In genomic region chr15:65827065-65827464, GRCh38 we compare ENCODE assay signal across 13 cellular contexts. TPM values are rescaled to one million over a fixed set of nuclear protein-coding genes. Genes with fewer than 3 reads are reported as not detected.
A peak's percentile ranks its signal among the peaks of the same experiment; 100 is the strongest.
DNase-seq lines count a peak whose midpoint lies in the region; ATAC-seq and TF ChIP-seq lines count a peak whose summit lies in the region.
"Had no signal": no experiment of that assay in that cellular context is flagged by ENCODE, and none has a peak within 500 bp of the region (broad histone marks: within the 10 kb centered on the region; RNA-seq: fewer than 3 reads in every experiment).

No MANE protein-coding gene starts in this region.

- H3K4me3 ChIP-seq in effector memory CD4-positive, alpha-beta T cell (ENCODE audit: insufficient read depth, low read depth, low read length, poor library complexity, severe bottlenecking) = no peak overlapping the region
- H3K4me3 ChIP-seq: esophagus squamous epithelium, lower lobe of right lung, ovary had no signal

- no peaks in the 10 kb centered on the region for H3K36me3 Mint-ChIP-seq in T-helper 17 cell (ENCODE audit: low read depth)
- H3K36me3 Mint-ChIP-seq in stimulated activated memory B cell treated with anti-CD40 and anti-IgM and Interleukin-4, amounts not matched to agents 10 μg/mL and 1 μg/mL and 100 μg/mL, for 72 hours = no peaks in the 10 kb centered on the region

- peak overlapping the region; percentile 81 for H3K27ac ChIP-seq in effector memory CD4-positive, alpha-beta T cell (ENCODE audit: insufficient read depth, low read length, poor library complexity, severe bottlenecking)
- H3K27ac ChIP-seq: esophagus squamous epithelium, lower lobe of right lung, ovary, RWPE1 had no signal

- no peaks in the 10 kb centered on the region for H3K27me3 ChIP-seq in effector memory CD4-positive, alpha-beta T cell (replicated peaks; ENCODE audit: control insufficient read depth, insufficient read depth, low read length, poor library complexity, severe bottlenecking)
- H3K27me3 ChIP-seq: esophagus squamous epithelium, ovary had no signal

- CTCF ChIA-PET in HEK293T (lab: Yijun Ruan, JAX) = no interaction called here

- H3K4me3 Mint-ChIP-seq in T-helper 17 cell = peak overlapping the region; percentile 21
- H3K4me3 Mint-ChIP-seq in stimulated activated memory B cell treated with anti-CD40 and anti-IgM and Interleukin-4, amounts not matched to agents 10 μg/mL and 1 μg/mL and 100 μg/mL, for 72 hours = peak overlapping the region; percentile 14

- no peak for ATAC-seq in T-helper 17 cell
- no peak for ATAC-seq in stimulated activated memory B cell treated with anti-CD40 and anti-IgM and Interleukin-4, amounts not matched to agents 10 μg/mL and 1 μg/mL and 100 μg/mL, for 72 hours
- no peak for ATAC-seq in HG03108 (IDR thresholded peaks at IDR 0.05; ENCODE audit: unreplicated experiment)
- ATAC-seq: lower lobe of right lung had no signal

- peaks cover 35% of the 10 kb centered on the region for H3K4me1 Mint-ChIP-seq in T-helper 17 cell
- peaks cover 43% of the 10 kb centered on the region for H3K4me1 Mint-ChIP-seq in stimulated activated memory B cell treated with anti-CD40 and anti-IgM and Interleukin-4, amounts not matched to agents 10 μg/mL and 1 μg/mL and 100 μg/mL, for 72 hours

- no peaks in the 10 kb centered on the region for H3K36me3 ChIP-seq in effector memory CD4-positive, alpha-beta T cell (ENCODE audit: control insufficient read depth, insufficient read depth, low read length)
- H3K36me3 ChIP-seq: esophagus squamous epithelium, lower lobe of right lung, ovary had no signal

- peak; percentile 52 for DNase-seq in activated CD8-positive, alpha-beta memory T cell treated with anti-CD3 and anti-CD28 coated beads for 24 hours
- no peak for DNase-seq in activated CD8-positive, alpha-beta memory T cell treated with anti-CD3 and anti-CD28 coated beads, Interleukin-2, amount 50 U/mL, for 4 hours
- DNase-seq in T-helper 17 cell = no peak
- DNase-seq in effector memory CD4-positive, alpha-beta T cell = no peak
- DNase-seq in LoVo (ENCODE audit: low spot score) = no peak
- no peak for DNase-seq in HEK293T (ENCODE audit: extremely low spot score)
- DNase-seq: esophagus squamous epithelium, lower lobe of right lung, NCI-H526, ovary had no signal

- H3K27me3 Mint-ChIP-seq in T-helper 17 cell = no peaks in the 10 kb centered on the region
- no peaks in the 10 kb centered on the region for H3K27me3 Mint-ChIP-seq in stimulated activated memory B cell treated with anti-CD40 and anti-IgM and Interleukin-4, amounts not matched to agents 10 μg/mL and 1 μg/mL and 100 μg/mL, for 72 hours

- H3K4me1 ChIP-seq in effector memory CD4-positive, alpha-beta T cell (ENCODE audit: control insufficient read depth, insufficient read depth, low read length, poor library complexity, severe bottlenecking) = peaks cover 40% of the 10 kb centered on the region

- POLR2A ChIA-PET in HEK293T (lab: Yijun Ruan, JAX) = no interaction called here

- H3K9me3 Mint-ChIP-seq in stimulated activated memory B cell treated with anti-CD40 and anti-IgM and Interleukin-4, amounts not matched to agents 10 μg/mL and 1 μg/mL and 100 μg/mL, for 72 hours = no peaks in the 10 kb centered on the region

- peak overlapping the region; percentile 99 for H3K27ac Mint-ChIP-seq in T-helper 17 cell
- peak overlapping the region; percentile 77 for H3K27ac Mint-ChIP-seq in stimulated activated memory B cell treated with anti-CD40 and anti-IgM and Interleukin-4, amounts not matched to agents 10 μg/mL and 1 μg/mL and 100 μg/mL, for 72 hours

- H3K9me3 ChIP-seq in T-helper 17 cell (ENCODE audit: control insufficient read depth, low read length, poor library complexity, severe bottlenecking) = no peaks in the 10 kb centered on the region
- no peaks in the 10 kb centered on the region for H3K9me3 ChIP-seq in effector memory CD4-positive, alpha-beta T cell (ENCODE audit: control insufficient read depth, low read length)
- H3K9me3 ChIP-seq: esophagus squamous epithelium, lower lobe of right lung, ovary had no signal

TF ChIP-seq in HEK293T, 16 proteins besides CTCF, POLR2A, EP300 and RAD21:
- TF ChIP-seq, protein P1, sequence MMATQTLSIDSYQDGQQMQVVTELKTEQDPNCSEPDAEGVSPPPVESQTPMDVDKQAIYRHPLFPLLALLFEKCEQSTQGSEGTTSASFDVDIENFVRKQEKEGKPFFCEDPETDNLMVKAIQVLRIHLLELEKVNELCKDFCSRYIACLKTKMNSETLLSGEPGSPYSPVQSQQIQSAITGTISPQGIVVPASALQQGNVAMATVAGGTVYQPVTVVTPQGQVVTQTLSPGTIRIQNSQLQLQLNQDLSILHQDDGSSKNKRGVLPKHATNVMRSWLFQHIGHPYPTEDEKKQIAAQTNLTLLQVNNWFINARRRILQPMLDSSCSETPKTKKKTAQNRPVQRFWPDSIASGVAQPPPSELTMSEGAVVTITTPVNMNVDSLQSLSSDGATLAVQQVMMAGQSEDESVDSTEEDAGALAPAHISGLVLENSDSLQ (IDR thresholded peaks at IDR 0.05) = no peak
- TF ChIP-seq FOXA1 (IDR thresholded peaks at IDR 0.05) = no peak
- TF ChIP-seq BHLHE40 (IDR thresholded peaks at IDR 0.05; ENCODE audit: borderline replicate concordance) = no peak
- TF ChIP-seq CTBP1 (IDR thresholded peaks at IDR 0.05; ENCODE audit: borderline replicate concordance) = no peak
- TF ChIP-seq NFRKB (IDR thresholded peaks at IDR 0.05) = no peak
- no peak for TF ChIP-seq L3MBTL2 (conservative IDR thresholded peaks at IDR 0.05)
- TF ChIP-seq FOXM1 (IDR thresholded peaks at IDR 0.05; ENCODE audit: borderline replicate concordance) = no peak
- TF ChIP-seq TARDBP (IDR thresholded peaks at IDR 0.05) = no peak
- TF ChIP-seq SP1 (IDR thresholded peaks at IDR 0.05) = no peak
- TF ChIP-seq ZNF384 (IDR thresholded peaks at IDR 0.05) = no peak
TF ChIP-seq in HEK293T: peak in this region for 0.

RNA-seq across cellular contexts. Expression of gene DENND4A, which starts 35.0 kb away (rescaled TPM):
- total RNA-seq in T-helper 17 cell = 10 to 100 TPM; 63.5 to 71.7 TPM

RNA-seq across cellular contexts. Expression of gene RAB11A, which starts 42.2 kb away (rescaled TPM):
- 100 to 1,000 TPM; 102 to 122 TPM for total RNA-seq in T-helper 17 cell
